Comparison of ENCODE assay signal across 11 cellular contexts in the genomic region with DNA sequence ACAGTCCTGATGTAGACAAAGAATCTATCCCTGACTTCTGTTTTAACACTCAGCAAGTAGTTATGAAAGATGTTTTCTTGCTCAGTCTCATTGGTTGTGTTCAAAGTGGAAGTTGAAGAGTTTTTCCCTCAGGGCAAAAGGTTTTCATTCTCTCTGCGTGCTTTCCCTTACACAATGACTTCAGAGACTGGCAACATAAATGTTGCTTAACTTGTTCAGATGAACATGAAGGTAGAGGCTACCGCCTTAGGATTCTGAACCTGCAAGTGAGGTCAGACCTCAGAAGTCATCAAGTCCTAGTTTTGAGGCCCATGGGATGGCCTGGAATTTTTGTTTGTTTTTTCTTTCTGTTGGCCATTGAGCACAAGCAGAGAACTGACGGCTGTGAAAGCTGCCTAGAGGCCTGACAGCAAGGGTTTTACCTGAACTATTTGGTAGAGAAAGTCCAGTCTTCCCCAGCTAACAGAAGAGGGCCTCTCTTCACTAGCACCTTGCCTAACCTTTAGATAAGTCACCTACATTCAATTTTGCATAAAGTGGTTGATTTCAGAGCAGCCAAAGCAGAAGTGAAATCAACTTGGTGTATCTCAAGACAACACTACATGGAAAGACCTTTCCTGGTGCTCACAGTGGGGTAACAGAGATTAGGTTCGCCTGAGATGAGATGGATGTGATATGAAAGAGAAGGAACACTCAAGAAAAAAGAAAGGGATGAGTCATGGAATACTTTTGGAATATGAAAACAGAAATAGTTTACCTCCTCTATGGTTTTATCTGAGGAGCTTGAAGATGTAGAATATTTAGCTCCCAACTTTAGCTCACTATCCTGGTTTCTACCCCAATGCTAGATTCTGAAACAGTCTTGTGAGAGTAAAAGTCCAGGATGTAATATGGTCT. TPM values are rescaled to one million over a fixed set of nuclear protein-coding genes. Genes with fewer than 3 reads are reported as not detected.
DNase-seq lines count a peak whose midpoint lies in the region; ATAC-seq and TF ChIP-seq lines count a peak whose summit lies in the region.
"Had no signal": no experiment of that assay in that cellular context is flagged by ENCODE, and none has a peak within 500 bp of the region (broad histone marks: within the 10 kb centered on the region; RNA-seq: fewer than 3 reads in every experiment).

No MANE protein-coding gene starts in this region.

- H3K9me3 Mint-ChIP-seq in neural progenitor cell = no peaks in the 10 kb centered on the region
- H3K9me3 Mint-ChIP-seq: natural killer cell, T-cell had no signal

- no peak overlapping the region for H3K4me3 ChIP-seq in neutrophil (ENCODE audit: low read depth in 1 of 2, low read length in 1 of 2)
- H3K4me3 ChIP-seq in neural progenitor cell = no peak overlapping the region

- DNase-seq in RPMI7951 (ENCODE audit: low read depth) (peak; percentile 62), cortex of kidney (lab: John Stamatoyannopoulos, UW) (no peak), substantia nigra (lab: John Stamatoyannopoulos, UW) (no peak), NCI-H524 treated with DMSO at 0.1 percent for 48 hours (lab: John Stamatoyannopoulos, UW) (no peak), neural progenitor cell (ENCODE audit: low spot score) (no peak)
- DNase-seq: central memory CD4-positive, alpha-beta T cell; natural killer cell; T-cell had no signal

- H3K36me3 ChIP-seq in neutrophil (no peaks in the 10 kb centered on the region), neural progenitor cell (no peaks in the 10 kb centered on the region)

- no peaks in the 10 kb centered on the region for H3K4me1 Mint-ChIP-seq in neural progenitor cell
- H3K4me1 Mint-ChIP-seq: natural killer cell, T-cell had no signal

- H3K79me2 ChIP-seq in neural progenitor cell (ENCODE audit: low read depth) = no peaks in the 10 kb centered on the region

- no peaks in the 10 kb centered on the region for H3F3A ChIP-seq in neural progenitor cell (ENCODE audit: low read depth)

- no peak overlapping the region for H3K27ac Mint-ChIP-seq in neural progenitor cell
- H3K27ac Mint-ChIP-seq: natural killer cell had no signal

- no peak overlapping the region for H3K9ac ChIP-seq in neural progenitor cell

- H3K27me3 ChIP-seq in neutrophil (no peaks in the 10 kb centered on the region), neural progenitor cell (no peaks in the 10 kb centered on the region)

- H3K9me3 ChIP-seq in neutrophil (no peaks in the 10 kb centered on the region), neural progenitor cell (ENCODE audit: low read depth) (no peaks in the 10 kb centered on the region)

- H3K27ac ChIP-seq in neutrophil (peak overlapping the region; percentile 46), substantia nigra (ENCODE audit: low read depth, low read length, poor library complexity, severe bottlenecking) (no peak overlapping the region), neural progenitor cell (no peak overlapping the region)

- H3K4me3 Mint-ChIP-seq in neural progenitor cell = no peak overlapping the region
- H3K4me3 Mint-ChIP-seq: natural killer cell, T-cell had no signal

- peak; percentile 94 for ATAC-seq in GM19025 (IDR thresholded peaks at IDR 0.05; ENCODE audit: low read depth, unreplicated experiment)
- ATAC-seq in HG02938 (IDR thresholded peaks at IDR 0.05; ENCODE audit: unreplicated experiment) = peak; percentile 92
- ATAC-seq: natural killer cell, T-cell had no signal

- H2AFZ ChIP-seq in neural progenitor cell (replicated peaks) = no peak overlapping the region

- no peak overlapping the region for H3K4me2 ChIP-seq in neural progenitor cell

- TF ChIP-seq CTCF in neutrophil (IDR thresholded peaks at IDR 0.05) (no peak), neural progenitor cell (IDR thresholded peaks at IDR 0.05) (no peak)

- H3K27me3 Mint-ChIP-seq in neural progenitor cell (ENCODE audit: insufficient read depth, low read depth) = peaks cover 4% of the 10 kb centered on the region

- peaks cover 6 to 9% of the 10 kb centered on the region in 2 experiments for H3K4me1 ChIP-seq in neutrophil (ENCODE audit: control insufficient read depth in 1 of 2, insufficient read depth in 1 of 2, low read depth in 1 of 2, low read length in 1 of 2)
- no peaks in the 10 kb centered on the region for H3K4me1 ChIP-seq in neural progenitor cell

- no peaks in the 10 kb centered on the region for H4K20me1 ChIP-seq in neural progenitor cell (ENCODE audit: low read depth)

- no peaks in the 10 kb centered on the region for H3K36me3 Mint-ChIP-seq in neural progenitor cell
- H3K36me3 Mint-ChIP-seq: natural killer cell, T-cell had no signal

RNA-seq across cellular contexts. Expression of gene AP4E1, which starts 53.6 kb away (rescaled TPM):
- 11.2 and 11.7 TPM in 2 replicates for total RNA-seq in RPMI7951 (2014; rRNA removed; shearing (Covaris generic))
- 10.9 and 14.0 TPM in 2 replicates for total RNA-seq in neural progenitor cell (ENCODE audit: low replicate concordance)
